24 cellular contexts compared by ENCODE assay signal in the genomic region with DNA sequence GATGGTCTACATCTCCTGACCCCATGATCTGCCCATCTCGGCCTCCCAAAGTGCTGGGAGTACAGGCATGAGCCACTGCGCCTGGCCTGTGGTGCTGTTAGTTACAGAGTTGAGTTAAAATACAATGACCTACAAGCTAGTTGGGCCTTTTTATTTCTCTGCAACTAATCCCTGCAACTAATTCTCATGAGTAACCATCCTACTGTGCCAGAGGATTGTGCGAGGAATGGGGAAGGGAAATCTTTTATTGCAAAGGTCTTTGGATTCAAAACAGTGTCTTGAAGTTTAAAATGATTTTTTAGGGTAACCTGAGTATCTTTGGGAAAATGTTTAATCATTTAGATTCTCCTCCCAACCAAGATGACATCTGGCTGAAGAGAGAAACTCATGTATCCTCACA.
"Had no signal": no experiment of that assay in that cellular context is flagged by ENCODE, and none has a peak within 500 bp of the region (broad histone marks: within the 10 kb centered on the region; RNA-seq: fewer than 3 reads in every experiment).

No MANE protein-coding gene starts in this region.

- H3K27me3 Mint-ChIP-seq: progenitor cell of endocrine pancreas had no signal

- H3K27ac ChIP-seq: left lung, lower lobe of right lung, ovary, spleen, tibial nerve, vagina had no signal

- H3K9me3 Mint-ChIP-seq: naive B cell; natural killer cell treated with Interleukin-12 subunit alpha and Interleukin-12 subunit beta and Interleukin-15 and Interleukin-18, amount 100 ng/mL, for 72 hours; stimulated activated effector memory CD8-positive, alpha-beta T cell treated with anti-CD3 and anti-CD28 coated beads, Interleukin-12 subunit alpha, Interleukin-12 subunit beta, amount 100 ng/mL, for 72 hours; stimulated activated naive CD8-positive, alpha-beta T cell treated with anti-CD3 and anti-CD28 coated beads, Interleukin-15, Interleukin-2, amounts not matched to agents 100 ng/mL and 50 ng/mL, for 24 hours; type B pancreatic cell had no signal

- H3K27ac Mint-ChIP-seq: natural killer cell treated with Interleukin-12 subunit alpha and Interleukin-12 subunit beta and Interleukin-15 and Interleukin-18, amount 100 ng/mL, for 72 hours; stimulated activated effector memory CD8-positive, alpha-beta T cell treated with anti-CD3 and anti-CD28 coated beads, Interleukin-12 subunit alpha, Interleukin-12 subunit beta, amount 100 ng/mL, for 72 hours; type B pancreatic cell had no signal

- H3K36me3 ChIP-seq: left lung, lower lobe of right lung, ovary, spleen, tibial nerve, vagina had no signal

- DNase-seq: hippocampal formation; kidney; left colon; left lung; lower lobe of right lung; mammary epithelial cell; mesenchymal stem cell; naive B cell; ovary; retina; right cardiac atrium; small intestine; spleen; stimulated activated CD4-positive, alpha-beta T cell treated with anti-CD3 and anti-CD28 coated beads, Interleukin-4, amount 100 ng/mL, for 24 hours; stimulated activated naive CD4-positive, alpha-beta T cell; substantia nigra had no signal

- H3K36me3 Mint-ChIP-seq: naive B cell; natural killer cell treated with Interleukin-12 subunit alpha and Interleukin-12 subunit beta and Interleukin-15 and Interleukin-18, amount 100 ng/mL, for 72 hours; stimulated activated effector memory CD8-positive, alpha-beta T cell treated with anti-CD3 and anti-CD28 coated beads, Interleukin-12 subunit alpha, Interleukin-12 subunit beta, amount 100 ng/mL, for 72 hours; type B pancreatic cell had no signal

- H3K27me3 ChIP-seq: left lung, ovary, spleen, tibial nerve, vagina had no signal

- ATAC-seq: left colon; left lung; lower lobe of right lung; natural killer cell treated with Interleukin-12 subunit alpha and Interleukin-12 subunit beta and Interleukin-15 and Interleukin-18, amount 100 ng/mL, for 72 hours; right cardiac atrium; sciatic nerve; stimulated activated effector memory CD8-positive, alpha-beta T cell treated with anti-CD3 and anti-CD28 coated beads, Interleukin-12 subunit alpha, Interleukin-12 subunit beta, amount 100 ng/mL, for 72 hours had no signal

- H3K9me3 ChIP-seq: left lung, lower lobe of right lung, ovary, spleen, tibial nerve, vagina had no signal

- H3K4me3 ChIP-seq: left lung, lower lobe of right lung, ovary, spleen, tibial nerve, vagina had no signal

- H3K4me3 Mint-ChIP-seq: naive B cell; natural killer cell treated with Interleukin-12 subunit alpha and Interleukin-12 subunit beta and Interleukin-15 and Interleukin-18, amount 100 ng/mL, for 72 hours; stimulated activated effector memory CD8-positive, alpha-beta T cell treated with anti-CD3 and anti-CD28 coated beads, Interleukin-12 subunit alpha, Interleukin-12 subunit beta, amount 100 ng/mL, for 72 hours; stimulated activated naive CD8-positive, alpha-beta T cell treated with anti-CD3 and anti-CD28 coated beads, Interleukin-15, Interleukin-2, amounts not matched to agents 100 ng/mL and 50 ng/mL, for 24 hours had no signal

- H3K4me1 ChIP-seq: vagina had no signal
